Comparison of ENCODE assay signal across 16 cellular contexts in genomic region chr1:89870998-89871397, GRCh38. TPM values are rescaled to one million over a fixed set of nuclear protein-coding genes. Genes with fewer than 3 reads are reported as not detected.
DNase-seq lines count a peak whose midpoint lies in the region; ATAC-seq, FAIRE-seq and TF ChIP-seq lines count a peak whose summit lies in the region.
"Had no signal": no experiment of that assay in that cellular context is flagged by ENCODE, and none has a peak within 500 bp of the region (broad histone marks: within the 10 kb centered on the region; RNA-seq: fewer than 3 reads in every experiment).

No MANE protein-coding gene starts in this region.

- ATAC-seq in CD4-positive, alpha-beta T cell (ENCODE audit: poor library complexity): peak; percentile 88
- ATAC-seq in body of pancreas (peak; percentile 37), GM21619 (IDR thresholded peaks at IDR 0.05; ENCODE audit: unreplicated experiment) (no peak), HG03139 (IDR thresholded peaks at IDR 0.05; ENCODE audit: unreplicated experiment) (no peak)

- no peaks in the 10 kb centered on the region for H3K9me3 ChIP-seq in CD4-positive, alpha-beta T cell (ENCODE audit: control insufficient read depth, low read length)
- H3K9me3 ChIP-seq in body of pancreas (no peaks in the 10 kb centered on the region), liver (ENCODE audit: control insufficient read depth in 4 of 4, low read length in 3 of 4) (no peaks in the 10 kb centered on the region)
- H3K9me3 ChIP-seq: thyroid gland had no signal

- peak; percentile 38 for FAIRE-seq in H54 (lab: Jason Lieb, UNC)

- H3K27me3 ChIP-seq in CD4-positive, alpha-beta T cell (ENCODE audit: control insufficient read depth, insufficient read depth, low read length): no peaks in the 10 kb centered on the region
- H3K27me3 ChIP-seq in body of pancreas (no peaks in the 10 kb centered on the region), liver (ENCODE audit: control insufficient read depth in 4 of 4, insufficient read depth in 4 of 4, low read length in 3 of 4) (no peaks in the 10 kb centered on the region)
- H3K27me3 ChIP-seq: thyroid gland had no signal

- no peak for TF ChIP-seq POLR2A in H54 (IDR thresholded peaks at IDR 0.05; ENCODE audit: low read depth, low read length)
- no peak for TF ChIP-seq POLR2A in body of pancreas (IDR thresholded peaks at IDR 0.05)

- intact Hi-C loops in CD4-positive, alpha-beta T cell (cut with DNase I, micrococcal nuclease): loop anchor here in 1 of 2 experiments (1.0 to 10.0 kb wide), 2 partner anchors 16 to 46 kb away; partner anchors contain the start of gene LRRC8D
- intact Hi-C loops in body of pancreas (cut with DNase I): no loop called here

- peaks cover 60% of the 10 kb centered on the region for H3K36me3 Mint-ChIP-seq in CD4-positive, alpha-beta T cell (ENCODE audit: low read depth)
- H3K36me3 Mint-ChIP-seq in HFFc6 (ENCODE audit: low read depth): peaks cover 20% of the 10 kb centered on the region

- peak overlapping the region; percentile 43 for H3K4me3 Mint-ChIP-seq in CD4-positive, alpha-beta T cell
- no peak overlapping the region for H3K4me3 Mint-ChIP-seq in HFFc6

- CTCF ChIA-PET in CD4-positive, alpha-beta T cell (lab: Charles Lee): interaction anchor here (1.1 to 3.9 kb wide), 3 partner anchors 11 to 217 kb away, joined by 4 to 21 read pairs (median 4); no protein-coding TSS in a partner anchor

- peaks cover 34% of the 10 kb centered on the region for H3K4me1 ChIP-seq in body of pancreas
- peaks cover 4 to 25% (median 6%) of the 10 kb centered on the region in 4 donors for H3K4me1 ChIP-seq in liver (ENCODE audit: control insufficient read depth in 4 of 4, insufficient read depth in 4 of 4, low read length in 3 of 4)

- H3K27ac ChIP-seq in CD4-positive, alpha-beta T cell (ENCODE audit: low read depth, low read length): no peak overlapping the region
- peak overlapping the region in 1 of 4 donors; percentile 8 for H3K27ac ChIP-seq in body of pancreas
- H3K27ac ChIP-seq in liver (ENCODE audit: low read depth in 1 of 2, low read length in 2 of 2): peak overlapping the region; percentile 55 to 69
- H3K27ac ChIP-seq: GM23248, thyroid gland had no signal

- H3K36me3 ChIP-seq in body of pancreas (replicated peaks in 1 of 2; ENCODE audit: insufficient read depth in 1 of 2, low read depth in 2 of 2) (no peaks in the 10 kb centered on the region), liver (ENCODE audit: control insufficient read depth in 4 of 4, insufficient read depth in 3 of 4, low read depth in 1 of 4, low read length in 3 of 4) (no peaks in the 10 kb centered on the region)
- H3K36me3 ChIP-seq: thyroid gland had no signal

- no peaks in the 10 kb centered on the region for H3K27me3 Mint-ChIP-seq in CD4-positive, alpha-beta T cell
- H3K27me3 Mint-ChIP-seq in HFFc6 (ENCODE audit: insufficient read depth): no peaks in the 10 kb centered on the region

- H3K27ac Mint-ChIP-seq in CD4-positive, alpha-beta T cell: peak overlapping the region; percentile 83
- H3K27ac Mint-ChIP-seq in HFFc6: no peak overlapping the region

- peaks cover 79% of the 10 kb centered on the region for H3K4me1 Mint-ChIP-seq in CD4-positive, alpha-beta T cell (ENCODE audit: low read depth)
- peaks cover 58% of the 10 kb centered on the region for H3K4me1 Mint-ChIP-seq in HFFc6 (ENCODE audit: low read depth)

- no peak for TF ChIP-seq CTCF in CD4-positive, alpha-beta T cell (IDR thresholded peaks at IDR 0.05)
- TF ChIP-seq CTCF in body of pancreas (IDR thresholded peaks at IDR 0.05) (no peak), liver (IDR thresholded peaks at IDR 0.05; ENCODE audit: low read depth, low read length, missing input control) (no peak), HFFc6 (IDR thresholded peaks at IDR 0.05) (no peak)

- POLR2A ChIA-PET in CD4-positive, alpha-beta T cell (lab: Charles Lee): interaction anchor here (0.9 to 10.0 kb wide), 10 partner anchors 8 to 238 kb away, joined by 3 to 59 read pairs (median 4); partner anchors contain the start of genes LRRC8C and LRRC8D

- no peak overlapping the region for H3K9ac ChIP-seq in liver (ENCODE audit: low read depth in 1 of 2, low read length in 2 of 2)
- H3K9ac ChIP-seq: GM23248 had no signal

- WGBS in body of pancreas, 2 donors: 15 to 25% methylated on average over 3 of the region's 3 CpGs
- 42% methylated on average over 3 of the region's 3 CpGs for WGBS in liver

- TF ChIP-seq RAD21 in liver (IDR thresholded peaks at IDR 0.05): peak in 1 of 2 donors; percentile 42

- no peak for DNase-seq in CD4-positive, alpha-beta T cell
- DNase-seq in H54 (ENCODE audit: insufficient read length, low spot score) (no peak), body of pancreas (no peak), HFFc6 (no peak), NCI-H510A treated with DMSO at 0.1 percent for 48 hours (lab: John Stamatoyannopoulos, UW) (no peak)
- DNase-seq: activated T-cell treated with anti-CD3 and anti-CD28 coated beads, Interleukin-2, amount 50 U/mL, for 48 hours; GM23248; NCI-H1105 treated with DMSO at 0.1 percent for 48 hours; nucleus accumbens; SHP77 treated with DMSO at 0.1 percent for 48 hours; stimulated activated CD4-positive, alpha-beta T cell treated with anti-CD3 and anti-CD28 coated beads, Interleukin-1b, Interleukin-23, amount 100 ng/mL, for 48 hours; stimulated activated naive CD4-positive, alpha-beta T cell treated with Interleukin-2 at 50 U/mL for 16 hours; thyroid gland had no signal

- H3K4me3 ChIP-seq in body of pancreas (no peak overlapping the region), liver (ENCODE audit: low read depth in 1 of 3, low read length in 3 of 3) (peak overlapping the region in 2 of 3 donors; percentile 12 to 20)
- H3K4me3 ChIP-seq: GM23248, thyroid gland had no signal

- H3K9me3 Mint-ChIP-seq in CD4-positive, alpha-beta T cell: no peaks in the 10 kb centered on the region
- H3K9me3 Mint-ChIP-seq in HFFc6: no peaks in the 10 kb centered on the region

TF ChIP-seq in liver, 16 proteins besides CTCF, POLR2A, EP300 and RAD21:
- no peak for TF ChIP-seq NR2F2 (IDR thresholded peaks at IDR 0.05)
- TF ChIP-seq JUND (IDR thresholded peaks at IDR 0.05): peak in 1 of 2 donors; percentile 37
- TF ChIP-seq YY1 (IDR thresholded peaks at IDR 0.05): no peak
- TF ChIP-seq HNF4A (conservative IDR thresholded peaks at IDR 0.05): peak; percentile 70 to 76
- no peak for TF ChIP-seq REST (IDR thresholded peaks at IDR 0.05)
- peak; percentile 44 to 70 for TF ChIP-seq RXRA (IDR thresholded peaks at IDR 0.05)
- TF ChIP-seq FOXA2 (IDR thresholded peaks at IDR 0.05): peak; percentile 49
- no peak for TF ChIP-seq HNF4G (IDR thresholded peaks at IDR 0.05)
- peak; percentile 56 for TF ChIP-seq SP1 (IDR thresholded peaks at IDR 0.05)
- peak; percentile 37 for TF ChIP-seq FOXA1 (IDR thresholded peaks at IDR 0.05)
- peak; percentile 44 for TF ChIP-seq ZBTB33 (IDR thresholded peaks at IDR 0.05)

RNA-seq across cellular contexts. Expression of gene LRRC8D, which starts 50.2 kb away (rescaled TPM):
- 10 to 100 TPM; 15.5 to 18.2 TPM for total RNA-seq in CD4-positive, alpha-beta T cell
- total RNA-seq in body of pancreas: 10 to 100 TPM in 1 of 2 donors, 1 to 10 TPM in 1; 7.6 to 13.0 TPM
- total RNA-seq in liver: 10 to 100 TPM; 17.1 to 17.4 TPM
- 10 to 100 TPM in 1 of 2 donors, 1 to 10 TPM in 1; 7.1 to 11.7 TPM for polyA plus RNA-seq in liver
- 10 to 100 TPM; 33.5 to 46.7 (median 41.8) TPM for total RNA-seq in HFFc6 (2021; fragmentation: NEBNext Ultra II Directional; extraction: Animal tissue kit (Norgen Biotek cat#: 25700))

Comparison
In these comparisons a context has a peak if more than half of its experiments do, and no peak if none do; other contexts are left out.
1. ATAC-seq: peak in CD4-positive, alpha-beta T cell (single experiment) and body of pancreas (single experiment); none in GM21619 (single experiment) and HG03139 (single experiment).
2. H3K4me3 ChIP-seq: peak in liver (2 of 3); none in body of pancreas (0 of 2).